In genomic region chr2:70036290-70036689, GRCh38 we compare ENCODE assay signal across 21 cellular contexts. TPM values are rescaled to one million over a fixed set of nuclear protein-coding genes. Genes with fewer than 3 reads are reported as not detected.
DNase-seq lines count a peak whose midpoint lies in the region; ATAC-seq and TF ChIP-seq lines count a peak whose summit lies in the region.
"Had no signal": no experiment of that assay in that cellular context is flagged by ENCODE, and none has a peak within 500 bp of the region (broad histone marks: within the 10 kb centered on the region; RNA-seq: fewer than 3 reads in every experiment).

No MANE protein-coding gene starts in this region.

- H3K4me3 Mint-ChIP-seq in activated T-cell treated with anti-CD3 and anti-CD28 coated beads, Interleukin-2, amount 50 U/mL, for 24 hours = no peak overlapping the region
- H3K4me3 Mint-ChIP-seq in HFFc6 = no peak overlapping the region
- no peak overlapping the region for H3K4me3 Mint-ChIP-seq in immature natural killer cell
- no peak overlapping the region for H3K4me3 Mint-ChIP-seq in activated T-helper 2 cell treated with anti-CD3 and anti-CD28 coated beads, Interferon-gamma antibody, Interleukin-2, Interleukin-4, amounts not matched to agents 10 μg/mL and 5 μg/mL and 100 μg/mL, durations not matched to agents 14 hours and 24 hours and 36 hours (ENCODE audit: low read depth)
- H3K4me3 Mint-ChIP-seq: CD4-positive, alpha-beta memory T cell had no signal

- peaks cover 5% of the 10 kb centered on the region for H3K36me3 Mint-ChIP-seq in activated T-cell treated with anti-CD3 and anti-CD28 coated beads, Interleukin-2, amount 50 U/mL, for 24 hours (ENCODE audit: low read depth)
- H3K36me3 Mint-ChIP-seq in HFFc6 (ENCODE audit: low read depth) (0 out of 2 replicates have a peak, but pooled peaks cover 4% of the 10 kb centered on the region), immature natural killer cell (peaks cover 3 to 9% (median 9%) of the 10 kb centered on the region in 3 donors)
- peaks cover 41% of the 10 kb centered on the region for H3K36me3 Mint-ChIP-seq in activated T-helper 2 cell treated with anti-CD3 and anti-CD28 coated beads, Interferon-gamma antibody, Interleukin-2, Interleukin-4, amounts not matched to agents 10 μg/mL and 5 μg/mL and 100 μg/mL, durations not matched to agents 14 hours and 24 hours and 36 hours (ENCODE audit: low read depth)

- peaks cover 9% of the 10 kb centered on the region for H3K4me1 Mint-ChIP-seq in activated T-cell treated with anti-CD3 and anti-CD28 coated beads, Interleukin-2, amount 50 U/mL, for 24 hours (ENCODE audit: low read depth)
- H3K4me1 Mint-ChIP-seq in HFFc6 (ENCODE audit: low read depth) = peaks cover 25% of the 10 kb centered on the region
- H3K4me1 Mint-ChIP-seq in immature natural killer cell = peaks cover 79 to 92% of the 10 kb centered on the region in 2 donors
- peaks cover 20% of the 10 kb centered on the region for H3K4me1 Mint-ChIP-seq in activated T-helper 2 cell treated with anti-CD3 and anti-CD28 coated beads, Interferon-gamma antibody, Interleukin-2, Interleukin-4, amounts not matched to agents 10 μg/mL and 5 μg/mL and 100 μg/mL, durations not matched to agents 14 hours and 24 hours and 36 hours (ENCODE audit: low read depth)

- TF ChIP-seq CTCF in HFFc6 (IDR thresholded peaks at IDR 0.05) = no peak

- no peak for ATAC-seq in left colon
- ATAC-seq: HCT116 had no signal

- H3K9me3 Mint-ChIP-seq in activated T-cell treated with anti-CD3 and anti-CD28 coated beads, Interleukin-2, amount 50 U/mL, for 24 hours = no peaks in the 10 kb centered on the region
- H3K9me3 Mint-ChIP-seq in HFFc6 = no peaks in the 10 kb centered on the region
- no peaks in the 10 kb centered on the region for H3K9me3 Mint-ChIP-seq in immature natural killer cell
- H3K9me3 Mint-ChIP-seq in activated T-helper 2 cell treated with anti-CD3 and anti-CD28 coated beads, Interferon-gamma antibody, Interleukin-2, Interleukin-4, amounts not matched to agents 10 μg/mL and 5 μg/mL and 100 μg/mL, durations not matched to agents 14 hours and 24 hours and 36 hours = no peaks in the 10 kb centered on the region
- H3K9me3 Mint-ChIP-seq: CD4-positive, alpha-beta memory T cell had no signal

- intact Hi-C loops in activated T-helper 2 cell treated with anti-CD3 and anti-CD28 coated beads, Interferon-gamma antibody, Interleukin-2, Interleukin-4, amounts not matched to agents 10 μg/mL and 5 μg/mL and 100 μg/mL, durations not matched to agents 14 hours and 24 hours and 36 hours (cut with micrococcal nuclease) = no loop called here
- intact Hi-C loops in left colon (cut with DNase I, micrococcal nuclease) = no loop called here

- H3K27ac Mint-ChIP-seq in activated T-cell treated with anti-CD3 and anti-CD28 coated beads, Interleukin-2, amount 50 U/mL, for 24 hours = peak overlapping the region; percentile 0
- H3K27ac Mint-ChIP-seq in HFFc6 (peak overlapping the region; percentile 64), immature natural killer cell (peak overlapping the region; percentile 54 to 82 (median 67))
- H3K27ac Mint-ChIP-seq in activated T-helper 2 cell treated with anti-CD3 and anti-CD28 coated beads, Interferon-gamma antibody, Interleukin-2, Interleukin-4, amounts not matched to agents 10 μg/mL and 5 μg/mL and 100 μg/mL, durations not matched to agents 14 hours and 24 hours and 36 hours = no peak overlapping the region

- DNase-seq in activated T-cell treated with anti-CD3 and anti-CD28 coated beads, Interleukin-2, amount 50 U/mL, for 24 hours = no peak
- no peak for DNase-seq in activated T-cell treated with anti-CD3 and anti-CD28 coated beads, Interleukin-2, amount 50 U/mL, for 1 hour
- no peak for DNase-seq in HFFc6
- no peak for DNase-seq in immature natural killer cell
- DNase-seq in activated T-helper 2 cell treated with anti-CD3 and anti-CD28 coated beads, Interferon-gamma antibody, Interleukin-2, Interleukin-4, amounts not matched to agents 10 μg/mL and 5 μg/mL and 100 μg/mL, durations not matched to agents 14 hours and 24 hours and 36 hours (ENCODE audit: low spot score) = no peak
- DNase-seq in left colon = no peak
- no peak for DNase-seq in DMS79 (lab: John Stamatoyannopoulos, UW)
- DNase-seq: AML-193; CD4-positive, alpha-beta memory T cell; COR-L47; GF-D8; KBM-7; MV-4-11; NCI-H1105; NCI-H1436 treated with DMSO at 0.1 percent for 48 hours; NCI-H187 treated with DMSO at 0.1 percent for 48 hours; NCI-H2171 treated with DMSO at 0.1 percent for 48 hours; NCI-H345; NCI-H524; NCI-H774 had no signal

- H3K27me3 Mint-ChIP-seq in activated T-cell treated with anti-CD3 and anti-CD28 coated beads, Interleukin-2, amount 50 U/mL, for 24 hours = no peaks in the 10 kb centered on the region
- H3K27me3 Mint-ChIP-seq in HFFc6 (ENCODE audit: insufficient read depth) = no peaks in the 10 kb centered on the region; the same call in 1 of the 2 replicates
- peaks cover 0 to 4% (median 3%) of the 10 kb centered on the region in 3 donors for H3K27me3 Mint-ChIP-seq in immature natural killer cell (ENCODE audit: low read depth in 3 of 3)
- H3K27me3 Mint-ChIP-seq in activated T-helper 2 cell treated with anti-CD3 and anti-CD28 coated beads, Interferon-gamma antibody, Interleukin-2, Interleukin-4, amounts not matched to agents 10 μg/mL and 5 μg/mL and 100 μg/mL, durations not matched to agents 14 hours and 24 hours and 36 hours (ENCODE audit: low read depth) = no peaks in the 10 kb centered on the region
- H3K27me3 Mint-ChIP-seq: CD4-positive, alpha-beta memory T cell had no signal

RNA-seq across cellular contexts. Expression of gene PCBP1, which starts 51.0 kb away (rescaled TPM):
- total RNA-seq in HFFc6 (2021; fragmentation: NEBNext Ultra II Directional; extraction: Animal tissue kit (Norgen Biotek cat#: 25700)) = 100 to 1,000 TPM; 293 to 369 (median 361) TPM
- polyA plus RNA-seq in immature natural killer cell = 100 to 1,000 TPM; 184 to 233 (median 232) TPM
- total RNA-seq in activated T-helper 2 cell treated with anti-CD3 and anti-CD28 coated beads, Interferon-gamma antibody, Interleukin-2, Interleukin-4, amounts not matched to agents 10 μg/mL and 5 μg/mL and 100 μg/mL, durations not matched to agents 14 hours and 24 hours and 36 hours = 433 and 442 TPM in 2 replicates
- total RNA-seq in left colon = 100 to 1,000 TPM; 263 to 293 TPM
